8 cellular contexts compared by ENCODE assay signal in genomic region chr9:36191290-36191645, GRCh38. TPM values are rescaled to one million over a fixed set of nuclear protein-coding genes. Genes with fewer than 3 reads are reported as not detected.
DNase-seq lines count a peak whose midpoint lies in the region; ATAC-seq and TF ChIP-seq lines count a peak whose summit lies in the region.

No MANE protein-coding gene starts in this region.

- H3K4me1 ChIP-seq in neuron (ENCODE audit: insufficient read depth, low read length): peaks cover 23% of the 10 kb centered on the region
- H3K4me1 ChIP-seq in tibial artery: peaks cover 0 to 42% (median 30%) of the 10 kb centered on the region in 4 donors

- H3K9me3 ChIP-seq in neuron (ENCODE audit: low read length) (no peaks in the 10 kb centered on the region), tibial artery (no peaks in the 10 kb centered on the region)

- H3K9me3 Mint-ChIP-seq in activated CD8-positive, alpha-beta memory T cell treated with anti-CD3 and anti-CD28 coated beads, Interleukin-2, amount 10 ng/mL, durations not matched to agents 7 days and 5 days (ENCODE audit: low read depth): no peaks in the 10 kb centered on the region

- no peak overlapping the region for H2AFZ ChIP-seq in neuron (ENCODE audit: low read depth, low read length)

- H3K4me1 Mint-ChIP-seq in activated CD8-positive, alpha-beta memory T cell treated with anti-CD3 and anti-CD28 coated beads, Interleukin-2, amount 10 ng/mL, durations not matched to agents 7 days and 5 days: peaks cover 58% of the 10 kb centered on the region

- intact Hi-C loops in tibial artery (cut with DNase I; ENCODE audit: low total_unique reads): no loop called here

- no peaks in the 10 kb centered on the region for H3K27me3 ChIP-seq in neuron (ENCODE audit: insufficient read depth, low read length)
- no peaks in the 10 kb centered on the region for H3K27me3 ChIP-seq in tibial artery

- H3K27ac Mint-ChIP-seq in activated CD8-positive, alpha-beta memory T cell treated with anti-CD3 and anti-CD28 coated beads, Interleukin-2, amount 10 ng/mL, durations not matched to agents 7 days and 5 days: peak overlapping the region; percentile 93

- CTCF ChIA-PET in activated CD8-positive, alpha-beta memory T cell treated with anti-CD3 and anti-CD28 coated beads, Interleukin-2, amount 10 ng/mL, durations not matched to agents 7 days and 5 days (lab: Charles Lee): interaction anchor here (0.7 to 4.4 kb wide), 21 partner anchors 10 to 247 kb away, joined by 3 to 34 read pairs (median 4); partner anchors contain the start of genes GNE and RECK

- H3K36me3 ChIP-seq in neuron (ENCODE audit: insufficient read depth, low read length) (peaks cover 9% of the 10 kb centered on the region), tibial artery (no peaks in the 10 kb centered on the region)

- H3K36me3 Mint-ChIP-seq in activated CD8-positive, alpha-beta memory T cell treated with anti-CD3 and anti-CD28 coated beads, Interleukin-2, amount 10 ng/mL, durations not matched to agents 7 days and 5 days: peaks cover 20% of the 10 kb centered on the region

- peak overlapping the region; percentile 63 for H3K4me3 ChIP-seq in neuron (ENCODE audit: low read length)
- H3K4me3 ChIP-seq in tibial artery: peak overlapping the region; percentile 92 to 93

- H3K27ac ChIP-seq in tibial artery: peak overlapping the region; percentile 92 to 94

- peak; percentile 24 for ATAC-seq in activated CD8-positive, alpha-beta memory T cell treated with anti-CD3 and anti-CD28 coated beads, Interleukin-2, amount 10 ng/mL, durations not matched to agents 7 days and 5 days
- ATAC-seq in esophagus mucosa: peak; percentile 23

- no peak for TF ChIP-seq CTCF in tibial artery (IDR thresholded peaks at IDR 0.05)

- H3K4me3 Mint-ChIP-seq in activated CD8-positive, alpha-beta memory T cell treated with anti-CD3 and anti-CD28 coated beads, Interleukin-2, amount 10 ng/mL, durations not matched to agents 7 days and 5 days: peak overlapping the region; percentile 99

- peak; percentile 41 for DNase-seq in activated T-cell treated with anti-CD3 and anti-CD28 coated beads for 1 hour (ENCODE audit: low read depth)
- DNase-seq in activated T-cell treated with anti-CD3 and anti-CD28 coated beads, Interleukin-2, amount 50 U/mL, for 1 hour: no peak
- peak; percentile 10 for DNase-seq in LHCN-M2 (ENCODE audit: low read depth)
- peak; percentile 69 for DNase-seq in activated CD8-positive, alpha-beta memory T cell treated with anti-CD3 and anti-CD28 coated beads, Interleukin-2, amount 10 ng/mL, durations not matched to agents 7 days and 5 days
- peak in 1 of 2 donors; percentile 34 for DNase-seq in tibial artery
- DNase-seq in NCI-H774 (lab: John Stamatoyannopoulos, UW): no peak

- H3K27me3 Mint-ChIP-seq in activated CD8-positive, alpha-beta memory T cell treated with anti-CD3 and anti-CD28 coated beads, Interleukin-2, amount 10 ng/mL, durations not matched to agents 7 days and 5 days: peaks cover 3% of the 10 kb centered on the region

RNA-seq across cellular contexts. Expression of gene CLTA, which starts 0.5 kb away (rescaled TPM):
- total RNA-seq in LHCN-M2 (2014; rRNA removed) (418 and 464 TPM in 2 replicates), esophagus mucosa (169 TPM)
- 483 TPM for polyA plus RNA-seq in LHCN-M2 (2012)
- total RNA-seq in activated CD8-positive, alpha-beta memory T cell treated with anti-CD3 and anti-CD28 coated beads, Interleukin-2, amount 10 ng/mL, durations not matched to agents 7 days and 5 days: 100 to 1,000 TPM; 156 to 177 TPM

RNA-seq across cellular contexts. Expression of gene CCIN, which starts 22.1 kb away (rescaled TPM):
- 1.2 and 1.8 TPM in 2 replicates for total RNA-seq in LHCN-M2 (2014; rRNA removed)
- polyA plus RNA-seq in LHCN-M2 (2012): 2.2 TPM
- total RNA-seq in activated CD8-positive, alpha-beta memory T cell treated with anti-CD3 and anti-CD28 coated beads, Interleukin-2, amount 10 ng/mL, durations not matched to agents 7 days and 5 days: under 1 TPM in 1 of 2 experiments, not detected in 1; 0.15 TPM
- total RNA-seq in esophagus mucosa: not detected

RNA-seq across cellular contexts. Expression of gene GLIPR2, which starts 54.7 kb away (rescaled TPM):
- total RNA-seq in LHCN-M2 (2014; rRNA removed): 29.6 and 38.3 TPM in 2 replicates
- 44.3 TPM for polyA plus RNA-seq in LHCN-M2 (2012)
- 10 to 100 TPM; 28.4 to 49.8 TPM for total RNA-seq in activated CD8-positive, alpha-beta memory T cell treated with anti-CD3 and anti-CD28 coated beads, Interleukin-2, amount 10 ng/mL, durations not matched to agents 7 days and 5 days
- 8.8 TPM for total RNA-seq in esophagus mucosa

Comparison
In these comparisons a context has a peak if more than half of its experiments do, and no peak if none do; other contexts are left out.
1. DNase-seq: peak in activated T-cell treated with anti-CD3 and anti-CD28 coated beads for 1 hour (single experiment), LHCN-M2 (single experiment) and activated CD8-positive, alpha-beta memory T cell treated with anti-CD3 and anti-CD28 coated beads, Interleukin-2, amount 10 ng/mL, durations not matched to agents 7 days and 5 days (single experiment); none in activated T-cell treated with anti-CD3 and anti-CD28 coated beads, Interleukin-2, amount 50 U/mL, for 1 hour (single experiment) and NCI-H774 (single experiment).